Comparison of ENCODE assay signal across 8 cellular contexts in genomic region chr5:88680253-88681132, GRCh38.
DNase-seq lines count a peak whose midpoint lies in the region; ATAC-seq and TF ChIP-seq lines count a peak whose summit lies in the region.

No MANE protein-coding gene starts in this region.

- no peaks in the 10 kb centered on the region for H3K36me3 ChIP-seq in mesodermal cell (ENCODE audit: control insufficient read depth, insufficient read depth, low read length)

- WGBS in mesodermal cell (ENCODE audit: insufficient coverage in 2 of 2), 2 experiments: 1% methylated on average over 41 to 48 of the region's 61 CpGs

- POLR2A ChIA-PET in AG04450 (lab: Yijun Ruan, JAX): no interaction called here
- POLR2A ChIA-PET in activated CD8-positive, alpha-beta T cell treated with anti-CD3 and anti-CD28 coated beads for 36 hours (lab: Charles Lee): no interaction called here

- peaks cover 3% of the 10 kb centered on the region for H3K36me3 Mint-ChIP-seq in activated CD8-positive, alpha-beta T cell treated with anti-CD3 and anti-CD28 coated beads for 36 hours (ENCODE audit: low read depth)

- DNase-seq in AG04450 (ENCODE audit: low read depth, low spot score): no peak
- peak; percentile 68 for DNase-seq in NCI-H460 (ENCODE audit: extremely low read depth, low read depth)
- peak; percentile 77 for DNase-seq in activated CD8-positive, alpha-beta T cell treated with anti-CD3 and anti-CD28 coated beads for 36 hours
- DNase-seq in effector CD8-positive, alpha-beta T cell (lab: John Stamatoyannopoulos, UW): peak; percentile 61
- peak; percentile 54 to 69 for DNase-seq in stimulated activated CD8-positive, alpha-beta memory T cell treated with anti-CD3 and anti-CD28 coated beads, Interleukin-15, amount 100 ng/mL, for 48 hours (ENCODE audit: low read depth in 2 of 2)

- peak overlapping the region; percentile 47 for H3K4me3 ChIP-seq in AG04450 (ENCODE audit: low read depth, low read length)
- peak overlapping the region; percentile 26 for H3K4me3 ChIP-seq in mesodermal cell (ENCODE audit: extremely low read depth, insufficient read depth, low read length, poor library complexity, severe bottlenecking)

- no peak overlapping the region for H3K27ac Mint-ChIP-seq in activated CD8-positive, alpha-beta T cell treated with anti-CD3 and anti-CD28 coated beads for 36 hours

- peaks cover 75% of the 10 kb centered on the region for H3K27me3 Mint-ChIP-seq in activated CD8-positive, alpha-beta T cell treated with anti-CD3 and anti-CD28 coated beads for 36 hours

- intact Hi-C loops in activated CD8-positive, alpha-beta T cell treated with anti-CD3 and anti-CD28 coated beads for 36 hours (cut with micrococcal nuclease): loop anchor here (5.0 kb wide), 1 partner anchor 538 kb away; no protein-coding TSS in a partner anchor

- H3K4me3 Mint-ChIP-seq in activated CD8-positive, alpha-beta T cell treated with anti-CD3 and anti-CD28 coated beads for 36 hours: peak overlapping the region; percentile 24

- CTCF ChIA-PET in AG04450 (lab: Charles Lee): interaction anchor here (0.6 to 4.1 kb wide), 16 partner anchors 9 to 1067 kb away, joined by 3 to 45 read pairs (median 3); no protein-coding TSS in a partner anchor
- CTCF ChIA-PET in activated CD8-positive, alpha-beta T cell treated with anti-CD3 and anti-CD28 coated beads for 36 hours (lab: Charles Lee): interaction anchor here (0.6 to 5.6 kb wide), 13 partner anchors 9 to 910 kb away, joined by 3 to 88 read pairs (median 3); no protein-coding TSS in a partner anchor

- H3K9me3 Mint-ChIP-seq in activated CD8-positive, alpha-beta T cell treated with anti-CD3 and anti-CD28 coated beads for 36 hours: no peaks in the 10 kb centered on the region

- H3K27me3 ChIP-seq in AG04450 (ENCODE audit: control insufficient read depth, insufficient read depth, low read length): peaks cover 93% of the 10 kb centered on the region

- H3K4me1 ChIP-seq in mesodermal cell (ENCODE audit: control insufficient read depth, insufficient read depth, low read length, poor library complexity, severe bottlenecking): no peaks in the 10 kb centered on the region

- H3K27ac ChIP-seq in AG04450 (ENCODE audit: low read depth, low read length) (no peak overlapping the region), mesodermal cell (ENCODE audit: low read depth, low read length, severe bottlenecking) (no peak overlapping the region)

- peaks cover 4% of the 10 kb centered on the region; the same call in 1 of the 2 replicates for H3K9me3 ChIP-seq in AG04450 (ENCODE audit: control insufficient read depth, insufficient read depth, low read length)
- no peaks in the 10 kb centered on the region for H3K9me3 ChIP-seq in mesodermal cell (ENCODE audit: control insufficient read depth, low read length)

- TF ChIP-seq CTCF in AG04450 (IDR thresholded peaks at IDR 0.05; ENCODE audit: low read depth, low read length): peak; percentile 89
- peak; percentile 96 for TF ChIP-seq CTCF in activated CD8-positive, alpha-beta T cell treated with anti-CD3 and anti-CD28 coated beads for 36 hours (IDR thresholded peaks at IDR 0.05)

- H3K4me1 Mint-ChIP-seq in activated CD8-positive, alpha-beta T cell treated with anti-CD3 and anti-CD28 coated beads for 36 hours (ENCODE audit: low read depth): peaks cover 11% of the 10 kb centered on the region

- ATAC-seq in GM18861 (IDR thresholded peaks at IDR 0.05; ENCODE audit: unreplicated experiment): peak; percentile 63
- ATAC-seq in HG03064 (IDR thresholded peaks at IDR 0.05; ENCODE audit: low read depth, unreplicated experiment): peak; percentile 89
- peak; percentile 77 for ATAC-seq in activated CD8-positive, alpha-beta T cell treated with anti-CD3 and anti-CD28 coated beads for 36 hours
